ENCODE assay signal across 20 cellular contexts in the genomic region with DNA sequence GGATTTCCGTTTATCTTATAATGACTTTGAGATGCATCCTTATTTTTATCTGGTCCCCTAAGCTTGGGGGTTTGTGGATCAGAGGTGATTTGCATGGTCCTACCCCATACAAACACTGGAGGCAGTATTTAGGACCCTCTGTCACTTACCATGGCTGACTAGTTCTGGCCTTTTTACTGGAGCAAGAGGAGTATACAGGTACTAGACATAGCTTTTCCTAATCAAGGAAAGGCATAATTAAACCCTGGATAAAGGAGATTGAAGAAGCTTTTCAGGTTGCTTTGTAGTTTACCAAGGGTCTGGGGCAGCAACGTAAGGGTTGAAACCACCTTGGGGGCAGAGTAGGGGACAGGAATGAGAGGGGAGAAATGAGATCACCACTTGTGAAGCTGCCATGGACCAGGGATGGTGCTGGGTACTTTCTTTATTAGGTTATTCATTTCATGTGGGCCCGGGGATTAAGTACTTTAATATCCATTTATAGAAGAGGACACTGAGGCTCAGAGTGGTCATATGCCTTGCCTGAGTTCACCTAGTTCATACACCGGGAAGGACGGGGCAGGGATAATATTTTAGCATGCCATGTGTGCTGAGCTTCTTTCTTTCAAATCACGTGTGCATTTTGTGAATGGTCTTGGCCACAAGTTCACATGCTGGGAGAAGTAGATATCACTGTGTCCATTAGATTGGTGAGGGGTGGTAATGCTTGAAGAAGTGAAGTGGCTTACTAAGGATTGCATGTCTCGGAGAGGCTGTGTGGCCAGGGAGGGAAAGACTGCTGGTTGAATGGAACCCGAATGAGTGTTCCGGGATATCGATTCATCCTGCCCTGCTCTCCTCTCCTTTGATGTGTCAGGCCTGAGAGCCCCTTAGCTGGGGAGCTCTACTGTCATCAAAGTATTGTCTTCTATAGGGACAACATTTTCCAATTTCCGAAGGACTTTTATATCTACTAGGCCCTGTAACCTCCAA.
DNase-seq lines count a peak whose midpoint lies in the region; ATAC-seq, FAIRE-seq and TF ChIP-seq lines count a peak whose summit lies in the region.
"Had no signal": no experiment of that assay in that cellular context is flagged by ENCODE, and none has a peak within 500 bp of the region (broad histone marks: within the 10 kb centered on the region; RNA-seq: fewer than 3 reads in every experiment).

No MANE protein-coding gene starts in this region.

- peaks cover 7% of the 10 kb centered on the region for H3K4me1 ChIP-seq in colonic mucosa
- no peaks in the 10 kb centered on the region for H3K4me1 ChIP-seq in vagina
- H3K4me1 ChIP-seq: HAP-1 had no signal

- H3K4me3 ChIP-seq in HFF-Myc (replicated peaks; ENCODE audit: low read depth, low read length), result no peak overlapping the region
- no peak overlapping the region for H3K4me3 ChIP-seq in colonic mucosa
- no peak overlapping the region for H3K4me3 ChIP-seq in vagina
- H3K4me3 ChIP-seq: BLaER1, HAP-1 had no signal

- H3K36me3 ChIP-seq in colonic mucosa, result no peaks in the 10 kb centered on the region
- H3K36me3 ChIP-seq in vagina, result no peaks in the 10 kb centered on the region
- H3K36me3 ChIP-seq: BLaER1, HAP-1 had no signal

- no peak overlapping the region for H3K9ac ChIP-seq in colonic mucosa (ENCODE audit: low read depth in 2 of 2, low read length in 2 of 2)
- H3K9ac ChIP-seq: BLaER1 had no signal

- no peak for TF ChIP-seq POLR2A in vagina (IDR thresholded peaks at IDR 0.05)
- no peak for TF ChIP-seq POLR2A in GM12891 (IDR thresholded peaks at IDR 0.05; ENCODE audit: low read depth, low read length)

- intact Hi-C loops in colonic mucosa (cut with DNase I), result no loop called here
- intact Hi-C loops in vagina (cut with DNase I), result no loop called here

- no peak for DNase-seq in HFF-Myc (ENCODE audit: extremely low read depth, low read depth)
- peak; percentile 12 for DNase-seq in colonic mucosa
- DNase-seq in islet precursor cell, result peak; percentile 22
- DNase-seq in vagina (ENCODE audit: extremely low spot score in 2 of 2), result peak; percentile 28 to 49
- no peak for DNase-seq in superior temporal gyrus (ENCODE audit: extremely low spot score)
- no peak for DNase-seq in GM12891 (ENCODE audit: insufficient read length, low spot score)
- DNase-seq: Caco-2; CD4-positive, alpha-beta memory T cell; DND-41; Karpas-422; MV-4-11; NCI-H1417; NCI-H187; NCI-H2107; NCI-H446 treated with DMSO at 0.1 percent for 48 hours; NCI-H526 treated with DMSO at 0.1 percent for 48 hours; Right ventricle myocardium superior had no signal

- H3K27me3 ChIP-seq in colonic mucosa (no peaks in the 10 kb centered on the region), vagina (no peaks in the 10 kb centered on the region)
- H3K27me3 ChIP-seq: BLaER1 had no signal

- TF ChIP-seq CTCF in HFF-Myc (IDR thresholded peaks at IDR 0.05; ENCODE audit: low read depth, low read length, missing control alignments) (peak; percentile 3), colonic mucosa (IDR thresholded peaks at IDR 0.05) (no peak), vagina (IDR thresholded peaks at IDR 0.05) (no peak)

- H3K27ac ChIP-seq in colonic mucosa, result no peak overlapping the region
- no peak overlapping the region for H3K27ac ChIP-seq in vagina
- H3K27ac ChIP-seq: BLaER1 had no signal

- no peak for ATAC-seq in HG02938 (IDR thresholded peaks at IDR 0.05; ENCODE audit: unreplicated experiment)

- no peak for FAIRE-seq in GM12891 (lab: Jason Lieb, UNC)

- H3K9me3 ChIP-seq in colonic mucosa (no peaks in the 10 kb centered on the region), vagina (no peaks in the 10 kb centered on the region)
- H3K9me3 ChIP-seq: BLaER1, Caco-2, HAP-1 had no signal

TF ChIP-seq in GM12891, 5 proteins besides CTCF, POLR2A, EP300 and RAD21:
- TF ChIP-seq POLR2AphosphoS5 (IDR thresholded peaks at IDR 0.05; ENCODE audit: low read depth, low read length) (no peak), SPI1 (IDR thresholded peaks at IDR 0.05; ENCODE audit: low read depth, low read length) (no peak), PAX5 (IDR thresholded peaks at IDR 0.05; ENCODE audit: insufficient read depth, low read length, severe bottlenecking) (no peak), TAF1 (IDR thresholded peaks at IDR 0.05; ENCODE audit: low read depth, low read length) (no peak), POU2F2 (IDR thresholded peaks at IDR 0.05; ENCODE audit: low read depth, low read length) (no peak)

Comparison
In these comparisons a context has a peak if more than half of its experiments do, and no peak if none do; other contexts are left out.
1. DNase-seq: peak in colonic mucosa (single experiment), islet precursor cell (single experiment) and vagina (2 of 2); none in HFF-Myc (single experiment), superior temporal gyrus (single experiment) and GM12891 (single experiment).